ENCODE assay signal across 9 cellular contexts in genomic region chr21:46189213-46189958, GRCh38. TPM values are rescaled to one million over a fixed set of nuclear protein-coding genes. Genes with fewer than 3 reads are reported as not detected.
DNase-seq lines count a peak whose midpoint lies in the region; ATAC-seq and TF ChIP-seq lines count a peak whose summit lies in the region.
"Had no signal": no experiment of that assay in that cellular context is flagged by ENCODE, and none has a peak within 500 bp of the region (broad histone marks: within the 10 kb centered on the region; RNA-seq: fewer than 3 reads in every experiment).

No MANE protein-coding gene starts in this region.

- no peaks in the 10 kb centered on the region for H4K20me1 ChIP-seq in mammary epithelial cell (ENCODE audit: insufficient read depth, low read length)

- H3K9me3 Mint-ChIP-seq in activated naive CD4-positive, alpha-beta T cell treated with anti-CD3 and anti-CD28 coated beads, Interleukin-2, amount 10 ng/mL, durations not matched to agents 7 days and 5 days: peaks cover 7% of the 10 kb centered on the region

- peaks cover 10% of the 10 kb centered on the region for H3K27me3 Mint-ChIP-seq in activated naive CD4-positive, alpha-beta T cell treated with anti-CD3 and anti-CD28 coated beads, Interleukin-2, amount 10 ng/mL, durations not matched to agents 7 days and 5 days

- ATAC-seq in HG02763 (IDR thresholded peaks at IDR 0.05; ENCODE audit: unreplicated experiment): no peak

- in situ Hi-C loops in mammary epithelial cell (cut with MboI; ENCODE audit: low sequenced_read_pairs in 2 of 2): no loop called here

- H3K27ac ChIP-seq in mammary epithelial cell (ENCODE audit: insufficient read depth, low read depth, low read length) (peak overlapping the region; percentile 43), substantia nigra (ENCODE audit: low read depth, low read length, poor library complexity, severe bottlenecking) (peak overlapping the region; percentile 95)
- H3K27ac ChIP-seq: HL-60 had no signal

- no peak overlapping the region for H3K27ac Mint-ChIP-seq in activated naive CD4-positive, alpha-beta T cell treated with anti-CD3 and anti-CD28 coated beads, Interleukin-2, amount 10 ng/mL, durations not matched to agents 7 days and 5 days

- TF ChIP-seq CTCF in LNCaP clone FGC (IDR thresholded peaks at IDR 0.05; ENCODE audit: control insufficient read depth, extremely low read depth, insufficient read depth) (no peak), mammary epithelial cell (conservative IDR thresholded peaks at IDR 0.05 in 1 of 2, IDR thresholded peaks at IDR 0.05 in 1 of 2; ENCODE audit: extremely low read depth in 1 of 2, insufficient read depth in 1 of 2, low read depth in 1 of 2, low read length in 2 of 2) (no peak)

- H3K4me1 ChIP-seq in mammary epithelial cell (ENCODE audit: insufficient read depth, low read length): peaks cover 29% of the 10 kb centered on the region

- H3K4me3 ChIP-seq in LNCaP clone FGC (ENCODE audit: low read depth, low read length) (peak overlapping the region; percentile 21), mammary epithelial cell (replicated peaks in 1 of 3; ENCODE audit: insufficient read depth in 1 of 3, low read depth in 2 of 3, low read length in 3 of 3) (no peak overlapping the region)

- H3K9me3 ChIP-seq in mammary epithelial cell (replicated peaks; ENCODE audit: insufficient read depth, low read length): no peaks in the 10 kb centered on the region

- H3K4me1 Mint-ChIP-seq in activated naive CD4-positive, alpha-beta T cell treated with anti-CD3 and anti-CD28 coated beads, Interleukin-2, amount 10 ng/mL, durations not matched to agents 7 days and 5 days: peaks cover 16% of the 10 kb centered on the region

- H3K4me2 ChIP-seq in mammary epithelial cell (ENCODE audit: insufficient read depth, low read depth, low read length): peak overlapping the region; percentile 24

- H3K4me3 Mint-ChIP-seq in activated naive CD4-positive, alpha-beta T cell treated with anti-CD3 and anti-CD28 coated beads, Interleukin-2, amount 10 ng/mL, durations not matched to agents 7 days and 5 days: no peak overlapping the region

- H3K36me3 ChIP-seq in mammary epithelial cell (ENCODE audit: insufficient read depth, low read length): peaks cover 14% of the 10 kb centered on the region

- DNase-seq in LNCaP clone FGC (ENCODE audit: low read depth) (no peak), mammary epithelial cell (peak; percentile 21), islet precursor cell (peak; percentile 69), substantia nigra (lab: John Stamatoyannopoulos, UW) (peak in 3 of 49 donors; percentile 35 to 58 (median 38)), posterior vena cava (ENCODE audit: low spot score) (no peak), DMS114 treated with DMSO at 0.1 percent for 48 hours (lab: John Stamatoyannopoulos, UW; ENCODE audit: unreplicated experiment) (no peak)
- DNase-seq in activated naive CD4-positive, alpha-beta T cell treated with anti-CD3 and anti-CD28 coated beads, Interleukin-2, amount 10 ng/mL, durations not matched to agents 7 days and 5 days: no peak

- dilution Hi-C loops in mammary epithelial cell (cut with HindIII; ENCODE audit: low sequenced_read_pairs): no loop called here

- WGBS in mammary epithelial cell (ENCODE audit: low coverage, missing lambda C conversion rate): 43% methylated on average over 8 of the region's 9 CpGs

- intact Hi-C loops in mammary epithelial cell (cut with micrococcal nuclease): no loop called here
- intact Hi-C loops in posterior vena cava (cut with DNase I): no loop called here

- H2AFZ ChIP-seq in mammary epithelial cell (ENCODE audit: low read depth, low read length): no peak overlapping the region

- CTCF ChIA-PET in mammary epithelial cell (lab: Charles Lee; ENCODE audit: low non-redundant PET): no interaction called here
- CTCF ChIA-PET in activated naive CD4-positive, alpha-beta T cell treated with anti-CD3 and anti-CD28 coated beads, Interleukin-2, amount 10 ng/mL, durations not matched to agents 7 days and 5 days (lab: Charles Lee): no interaction called here

- no peak overlapping the region for H3K9ac ChIP-seq in mammary epithelial cell (ENCODE audit: insufficient read depth, low read length)

- TSS peak; percentile 41 for BruUV-seq in mammary epithelial cell (replicated peaks; lab: Mats Ljungman, UMichigan)

- H3K36me3 Mint-ChIP-seq in activated naive CD4-positive, alpha-beta T cell treated with anti-CD3 and anti-CD28 coated beads, Interleukin-2, amount 10 ng/mL, durations not matched to agents 7 days and 5 days: peaks cover 26% of the 10 kb centered on the region

- peaks cover 3% of the 10 kb centered on the region for H3K79me2 ChIP-seq in mammary epithelial cell (ENCODE audit: insufficient read depth, low read length)

- H3K27me3 ChIP-seq in mammary epithelial cell (ENCODE audit: insufficient read depth, low read length): no peaks in the 10 kb centered on the region

RNA-seq across cellular contexts. Expression of gene SPATC1L, which starts 5.1 kb away (rescaled TPM):
- total RNA-seq in mammary epithelial cell: 1 to 10 TPM in 1 of 2 donors, under 1 TPM in 1; 0.26 to 5.0 TPM
- 6.2 TPM for polyA plus RNA-seq in mammary epithelial cell
- polyA minus RNA-seq in mammary epithelial cell: 6.0 TPM
- total RNA-seq in posterior vena cava: 10 to 100 TPM in 1 of 2 donors, 1 to 10 TPM in 1; 8.4 to 10.9 TPM

RNA-seq across cellular contexts. Expression of gene FTCD, which starts 34.0 kb away (rescaled TPM):
- total RNA-seq in mammary epithelial cell (under 1 TPM in 1 of 2 donors, not detected in 1; 0.50 TPM), posterior vena cava (1 to 10 TPM in 1 of 2 donors, under 1 TPM in 1; 0.29 to 1.2 TPM)
- not detected for polyA plus RNA-seq in mammary epithelial cell
- polyA minus RNA-seq in mammary epithelial cell: not detected

RNA-seq across cellular contexts. Expression of gene LSS, which starts 39.2 kb away (rescaled TPM):
- total RNA-seq in mammary epithelial cell (100 to 1,000 TPM in 1 of 2 donors, 10 to 100 TPM in 1; 69.2 to 126 TPM), posterior vena cava (10 to 100 TPM; 42.5 to 65.0 TPM)
- polyA plus RNA-seq in mammary epithelial cell: 114 TPM
- polyA minus RNA-seq in mammary epithelial cell: 174 TPM

Comparison
In these comparisons a context has a peak if more than half of its experiments do, and no peak if none do; other contexts are left out.
1. DNase-seq: peak in mammary epithelial cell (single experiment) and islet precursor cell (single experiment); none in LNCaP clone FGC (single experiment), posterior vena cava (single experiment), DMS114 treated with DMSO at 0.1 percent for 48 hours (single experiment) and activated naive CD4-positive, alpha-beta T cell treated with anti-CD3 and anti-CD28 coated beads, Interleukin-2, amount 10 ng/mL, durations not matched to agents 7 days and 5 days (single experiment).